In genomic region chr6:116253505-116254296, GRCh38 we compare ENCODE assay signal across 8 cellular contexts. TPM values are rescaled to one million over a fixed set of nuclear protein-coding genes. Genes with fewer than 3 reads are reported as not detected.
DNase-seq lines count a peak whose midpoint lies in the region; ATAC-seq and TF ChIP-seq lines count a peak whose summit lies in the region.

Gene TSPYL4 (minus strand): TSS chr6:116254075. CDS start chr6:116254008, 67 bp downstream.

- H3K4me1 ChIP-seq in H9 (ENCODE audit: insufficient read depth, low read length) (peaks cover 10% of the 10 kb centered on the region; the same call in 1 of the 2 replicates), RWPE2 (ENCODE audit: insufficient read depth, poor library complexity, severe bottlenecking) (peaks cover 36% of the 10 kb centered on the region)

- no peak within 1 kb of the TSS for H3K4me3 Mint-ChIP-seq in H9
- no peak within 1 kb of the TSS for H3K4me3 Mint-ChIP-seq in activated T-helper 2 cell treated with anti-CD3 and anti-CD28 coated beads, Interferon-gamma antibody, Interleukin-2, Interleukin-4, amounts not matched to agents 10 μg/mL and 5 μg/mL and 100 μg/mL, durations not matched to agents 14 hours and 24 hours and 36 hours (ENCODE audit: low read depth)
- H3K4me3 Mint-ChIP-seq in natural killer cell = no peak within 1 kb of the TSS

- H4K5ac ChIP-seq in H9 (ENCODE audit: insufficient read length, low read depth, low read length) = no peak within 1 kb of the TSS

- ATAC-seq in RWPE2 (ENCODE audit: low read depth) (peak; percentile 91), natural killer cell (peak; percentile 97 to 99 (median 97))

- H2BK5ac ChIP-seq in H9 (ENCODE audit: insufficient read length, low read length) = no peak within 1 kb of the TSS

- H3K9me3 Mint-ChIP-seq in H9 (no peaks in the 10 kb centered on the region), natural killer cell (no peaks in the 10 kb centered on the region)
- no peaks in the 10 kb centered on the region for H3K9me3 Mint-ChIP-seq in activated T-helper 2 cell treated with anti-CD3 and anti-CD28 coated beads, Interferon-gamma antibody, Interleukin-2, Interleukin-4, amounts not matched to agents 10 μg/mL and 5 μg/mL and 100 μg/mL, durations not matched to agents 14 hours and 24 hours and 36 hours

- H3K23me2 ChIP-seq in H9 (ENCODE audit: insufficient read length, low read depth, low read length, poor library complexity, severe bottlenecking) = peaks cover 9% of the 10 kb centered on the region

- peaks cover 3% of the 10 kb centered on the region; the same call in 1 of the 2 replicates for H3K79me2 ChIP-seq in H9 (ENCODE audit: insufficient read depth, low read length)

- H3K36me3 Mint-ChIP-seq in H9 (ENCODE audit: insufficient read depth in 1 of 3, low read depth in 3 of 3) (peaks cover 4 to 12% (median 6%) of the 10 kb centered on the region in 3 experiments; a peak in 4 of 7 replicates), natural killer cell (no peaks in the 10 kb centered on the region)
- H3K36me3 Mint-ChIP-seq in activated T-helper 2 cell treated with anti-CD3 and anti-CD28 coated beads, Interferon-gamma antibody, Interleukin-2, Interleukin-4, amounts not matched to agents 10 μg/mL and 5 μg/mL and 100 μg/mL, durations not matched to agents 14 hours and 24 hours and 36 hours (ENCODE audit: low read depth) = peaks cover 21% of the 10 kb centered on the region

- no peaks in the 10 kb centered on the region for H4K20me1 ChIP-seq in H9 (ENCODE audit: control insufficient read depth, insufficient read depth, insufficient read length)

- no peak within 1 kb of the TSS for H4K8ac ChIP-seq in H9 (replicated peaks; ENCODE audit: insufficient read length, low read depth, low read length)

- peak within 1 kb of the TSS; percentile 96 for H3K9ac ChIP-seq in H9 (ENCODE audit: extremely low read depth, insufficient read length, low read length)

- H4K91ac ChIP-seq in H9 (ENCODE audit: insufficient read length, low read depth, low read length) = no peak within 1 kb of the TSS

- H3K4me3 ChIP-seq in RWPE2 (ENCODE audit: severe bottlenecking) (peak within 1 kb of the TSS; percentile 55), fibroblast of the aortic adventitia (ENCODE audit: low read depth, low read length) (peak within 1 kb of the TSS; percentile 98)

- H3K4me1 Mint-ChIP-seq in H9 (peaks cover 26 to 28% of the 10 kb centered on the region in 2 experiments), natural killer cell (no peaks in the 10 kb centered on the region)
- peaks cover 34% of the 10 kb centered on the region for H3K4me1 Mint-ChIP-seq in activated T-helper 2 cell treated with anti-CD3 and anti-CD28 coated beads, Interferon-gamma antibody, Interleukin-2, Interleukin-4, amounts not matched to agents 10 μg/mL and 5 μg/mL and 100 μg/mL, durations not matched to agents 14 hours and 24 hours and 36 hours (ENCODE audit: low read depth)

- no peak within 1 kb of the TSS for H3K27ac Mint-ChIP-seq in H9
- no peak within 1 kb of the TSS for H3K27ac Mint-ChIP-seq in activated T-helper 2 cell treated with anti-CD3 and anti-CD28 coated beads, Interferon-gamma antibody, Interleukin-2, Interleukin-4, amounts not matched to agents 10 μg/mL and 5 μg/mL and 100 μg/mL, durations not matched to agents 14 hours and 24 hours and 36 hours
- H3K27ac Mint-ChIP-seq in natural killer cell = no peak within 1 kb of the TSS

- H3K27me3 Mint-ChIP-seq in H9 (ENCODE audit: low read depth) = no peaks in the 10 kb centered on the region
- no peaks in the 10 kb centered on the region for H3K27me3 Mint-ChIP-seq in activated T-helper 2 cell treated with anti-CD3 and anti-CD28 coated beads, Interferon-gamma antibody, Interleukin-2, Interleukin-4, amounts not matched to agents 10 μg/mL and 5 μg/mL and 100 μg/mL, durations not matched to agents 14 hours and 24 hours and 36 hours (ENCODE audit: low read depth)
- no peaks in the 10 kb centered on the region for H3K27me3 Mint-ChIP-seq in natural killer cell (ENCODE audit: low read depth in 2 of 2)

- peak within 1 kb of the TSS; percentile 75 for H3K4me2 ChIP-seq in H9 (ENCODE audit: insufficient read depth, insufficient read length, low read length)

- peak within 1 kb of the TSS; percentile 96 for H3T11ph ChIP-seq in H9 (ENCODE audit: low read length)

- no peaks in the 10 kb centered on the region for H3K27me3 ChIP-seq in H9 (ENCODE audit: insufficient read depth, low read length)
- no peaks in the 10 kb centered on the region for H3K27me3 ChIP-seq in RWPE2 (ENCODE audit: insufficient read depth, poor library complexity, severe bottlenecking)

- H2BK20ac ChIP-seq in H9 (ENCODE audit: low read depth, low read length, poor library complexity, severe bottlenecking) = no peak within 1 kb of the TSS

- H3K4ac ChIP-seq in H9 (ENCODE audit: low read depth, low read length) = no peak within 1 kb of the TSS; the same call in 1 of the 2 replicates

- no peak within 1 kb of the TSS for H2BK12ac ChIP-seq in H9 (ENCODE audit: insufficient read length, low read depth, low read length)

- H3K18ac ChIP-seq in H9 (ENCODE audit: insufficient read length, low read depth, low read length) = peak within 1 kb of the TSS; percentile 43

- peak within 1 kb of the TSS; percentile 2 for H2AFZ ChIP-seq in H9 (ENCODE audit: low read length)

- intact Hi-C loops in activated T-helper 2 cell treated with anti-CD3 and anti-CD28 coated beads, Interferon-gamma antibody, Interleukin-2, Interleukin-4, amounts not matched to agents 10 μg/mL and 5 μg/mL and 100 μg/mL, durations not matched to agents 14 hours and 24 hours and 36 hours (cut with micrococcal nuclease) = loop anchor here (1.0 to 5.0 kb wide), 3 partner anchors 26 to 318 kb away; partner anchors contain the start of genes NT5DC1, RWDD1 and TSPYL1
- intact Hi-C loops in natural killer cell (cut with micrococcal nuclease) = loop anchor here (1.0 kb wide), 2 partner anchors 26 to 318 kb away; partner anchors contain the start of genes RWDD1 and TSPYL1

- H2BK15ac ChIP-seq in H9 (ENCODE audit: low read depth, low read length) = no peak within 1 kb of the TSS

- H3K27ac ChIP-seq in H9 (ENCODE audit: insufficient read length, low read depth, low read length) = no peak within 1 kb of the TSS
- peak within 1 kb of the TSS; percentile 80 for H3K27ac ChIP-seq in RWPE2 (ENCODE audit: poor library complexity, severe bottlenecking)

- no peaks in the 10 kb centered on the region for H3K9me3 ChIP-seq in H9 (ENCODE audit: control insufficient read depth, low read depth, low read length)
- H3K9me3 ChIP-seq in RWPE2 (ENCODE audit: severe bottlenecking) = no peaks in the 10 kb centered on the region

- H3K56ac ChIP-seq in H9 (ENCODE audit: insufficient read length, low read depth, low read length) = no peak within 1 kb of the TSS

- peak within 1 kb of the TSS; percentile 53 for H2BK120ac ChIP-seq in H9 (ENCODE audit: low read depth, low read length, poor library complexity, severe bottlenecking)

- no peak within 1 kb of the TSS for H3K23ac ChIP-seq in H9 (ENCODE audit: insufficient read length, low read depth, low read length)

- H3K79me1 ChIP-seq in H9 (ENCODE audit: insufficient read depth, low read depth, low read length, poor library complexity, severe bottlenecking) = no peaks in the 10 kb centered on the region

- TF ChIP-seq CTCF in H9 (conservative IDR thresholded peaks at IDR 0.05) = no peak
- TF ChIP-seq CTCF in RWPE2 (IDR thresholded peaks at IDR 0.05; ENCODE audit: poor library complexity, severe bottlenecking) = no peak
- no peak for TF ChIP-seq CTCF in fibroblast of the aortic adventitia (IDR thresholded peaks at IDR 0.05; ENCODE audit: insufficient read depth, low read length)
- TF ChIP-seq CTCF in natural killer cell (IDR thresholded peaks at IDR 0.05) = no peak

- H3K14ac ChIP-seq in H9 (ENCODE audit: insufficient read depth, low read length) = peak within 1 kb of the TSS; percentile 84

- DNase-seq in ELR (ENCODE audit: low read depth) (peak; percentile 97), H9 (peak; percentile 96), M059J (ENCODE audit: low read depth) (peak; percentile 93), RWPE2 (ENCODE audit: low spot score) (peak; percentile 91), fibroblast of the aortic adventitia (ENCODE audit: low read depth) (peak; percentile 98), natural killer cell (peak; percentile 88)
- DNase-seq in activated T-helper 2 cell treated with anti-CD3 and anti-CD28 coated beads, Interferon-gamma antibody, Interleukin-2, Interleukin-4, amounts not matched to agents 10 μg/mL and 5 μg/mL and 100 μg/mL, durations not matched to agents 14 hours and 24 hours and 36 hours (ENCODE audit: low spot score) = peak; percentile 89
- peak; percentile 82 to 93 (median 91) for DNase-seq in stimulated activated naive CD4-positive, alpha-beta T cell (lab: John Stamatoyannopoulos, UW)

- H3K36me3 ChIP-seq in RWPE2 (ENCODE audit: low read depth) = peaks cover 14% of the 10 kb centered on the region; the same call in 1 of the 2 replicates

- no CpG with 5 or more reads among the region's 53 CpGs for WGBS in H9 (ENCODE audit: extremely low coverage, insufficient read length, low lambda C conversion rate)

- H2AK5ac ChIP-seq in H9 (ENCODE audit: insufficient read length, low read length) = no peak within 1 kb of the TSS

RNA-seq across cellular contexts. Expression of gene TSPYL4, which starts in this region (rescaled TPM):
- total RNA-seq in H9 (2021) (18.9 and 19.0 TPM in 2 replicates), fibroblast of the aortic adventitia (ENCODE audit: low replicate concordance) (14.9 and 15.6 TPM in 2 replicates), natural killer cell (10 to 100 TPM; 21.5 to 36.8 (median 26.5) TPM)
- total RNA-seq in M059J (2014; rRNA removed; shearing (Covaris generic)) = 7.0 and 12.0 TPM in 2 replicates
- 17.5 and 18.0 TPM in 2 replicates for total RNA-seq in activated T-helper 2 cell treated with anti-CD3 and anti-CD28 coated beads, Interferon-gamma antibody, Interleukin-2, Interleukin-4, amounts not matched to agents 10 μg/mL and 5 μg/mL and 100 μg/mL, durations not matched to agents 14 hours and 24 hours and 36 hours
